Comparison of ENCODE assay signal across 20 cellular contexts in genomic region chr18:8019600-8019999, GRCh38.
"Had no signal": no experiment of that assay in that cellular context is flagged by ENCODE, and none has a peak within 500 bp of the region (broad histone marks: within the 10 kb centered on the region; RNA-seq: fewer than 3 reads in every experiment).

No MANE protein-coding gene starts in this region.

- ATAC-seq: HepG2, K562 had no signal

- H3K27ac ChIP-seq: KMS-11, RWPE1 had no signal

- FAIRE-seq: HepG2, K562 had no signal

- H3K9me3 ChIP-seq: SK-N-SH had no signal

- H3K4me3 ChIP-seq: K562 had no signal

- DNase-seq: Kasumi-1, MM.1S, NCI-H1092 treated with DMSO at 0.1 percent for 48 hours, NCI-H1436, NCI-H187, NCI-H2029, NCI-H2081 treated with DMSO at 0.1 percent for 48 hours, NCI-H2171, NCI-H226, NCI-H446, NCI-H510A, NCI-H524 treated with DMSO at 0.1 percent for 48 hours, NCI-H69, NCI-H774, SHP77, SK-N-SH had no signal
